ENCODE assay signal across 1 cellular context in genomic region chr1:183567584-183567983, GRCh38.
A peak's percentile ranks its signal among the peaks of the same experiment; 100 is the strongest.
TF ChIP-seq lines count a peak whose summit lies in the region.

No MANE protein-coding gene starts in this region.

TF ChIP-seq in K562, 482 proteins besides CTCF, POLR2A, EP300 and RAD21 (continued from another document and continues in another):
- TF ChIP-seq ZHX1 (conservative IDR thresholded peaks at IDR 0.05; ENCODE audit: low read length) (no peak), NFIC (IDR thresholded peaks at IDR 0.05) (peak; percentile 91), CCNT2 (IDR thresholded peaks at IDR 0.05; ENCODE audit: borderline replicate concordance, extremely low read depth, insufficient read length, low read depth, low read length) (no peak), NEUROD1 (IDR thresholded peaks at IDR 0.05; ENCODE audit: borderline replicate concordance, low read depth, low read length, partially characterized antibody) (no peak), ZNF143 (CRISPR knock-in tag; IDR thresholded peaks at IDR 0.05) (no peak), HMG20B (CRISPR knock-in tag; IDR thresholded peaks at IDR 0.05) (no peak), FOXJ2 (tag; IDR thresholded peaks at IDR 0.05) (peak; percentile 95), PHB2 (IDR thresholded peaks at IDR 0.05; ENCODE audit: low read depth) (no peak; the same call in 1 of the 2 replicates), CBX1 (IDR thresholded peaks at IDR 0.05; ENCODE audit: low read depth) (no peak), BACH1 (tag; IDR thresholded peaks at IDR 0.05) (no peak), SMARCA4 (IDR thresholded peaks at IDR 0.05) (peak; percentile 61; the same call in 1 of the 2 replicates), BDP1 (IDR thresholded peaks at IDR 0.05; ENCODE audit: insufficient read depth, insufficient read length) (no peak), ZNF316 (IDR thresholded peaks at IDR 0.05) (no peak), NKRF (IDR thresholded peaks at IDR 0.05; ENCODE audit: borderline replicate concordance) (no peak; the same call in 1 of the 2 replicates), AFF4 (CRISPR knock-in tag; IDR thresholded peaks at IDR 0.05) (peak; percentile 40; the same call in 1 of the 2 replicates), ZNF407 (IDR thresholded peaks at IDR 0.05; ENCODE audit: low read depth) (no peak), ZKSCAN1 (IDR thresholded peaks at IDR 0.05; ENCODE audit: low read depth, low read length) (no peak), RBM17 (IDR thresholded peaks at IDR 0.05; ENCODE audit: borderline replicate concordance, low read depth, low read length) (no peak), PURB (CRISPR knock-in tag; IDR thresholded peaks at IDR 0.05; ENCODE audit: low read depth) (no peak), MIER1 (IDR thresholded peaks at IDR 0.05; ENCODE audit: low read depth) (no peak), TFE3 (CRISPR knock-in tag; IDR thresholded peaks at IDR 0.05) (peak; percentile 64), ZNF277 (CRISPR knock-in tag; IDR thresholded peaks at IDR 0.05; ENCODE audit: borderline replicate concordance) (no peak), TAF7 (tag; IDR thresholded peaks at IDR 0.05) (no peak), UBTF (IDR thresholded peaks at IDR 0.05; ENCODE audit: borderline replicate concordance in 1 of 2, low read depth in 2 of 2, low read length in 2 of 2) (no peak), ZNF12 (CRISPR knock-in tag; IDR thresholded peaks at IDR 0.05) (no peak), HMBOX1 (IDR thresholded peaks at IDR 0.05) (no peak), RFX7 (CRISPR knock-in tag; IDR thresholded peaks at IDR 0.05) (no peak), GTF2A2 (tag; IDR thresholded peaks at IDR 0.05) (no peak), GTF2F1 (IDR thresholded peaks at IDR 0.05; ENCODE audit: low read depth, low read length) (no peak), ZBTB26 (CRISPR knock-in tag; IDR thresholded peaks at IDR 0.05) (no peak), MCM7 (IDR thresholded peaks at IDR 0.05) (no peak), ZNF445 (CRISPR knock-in tag; IDR thresholded peaks at IDR 0.05; ENCODE audit: low read depth) (no peak)
